8 cellular contexts compared by ENCODE assay signal in the genomic region with DNA sequence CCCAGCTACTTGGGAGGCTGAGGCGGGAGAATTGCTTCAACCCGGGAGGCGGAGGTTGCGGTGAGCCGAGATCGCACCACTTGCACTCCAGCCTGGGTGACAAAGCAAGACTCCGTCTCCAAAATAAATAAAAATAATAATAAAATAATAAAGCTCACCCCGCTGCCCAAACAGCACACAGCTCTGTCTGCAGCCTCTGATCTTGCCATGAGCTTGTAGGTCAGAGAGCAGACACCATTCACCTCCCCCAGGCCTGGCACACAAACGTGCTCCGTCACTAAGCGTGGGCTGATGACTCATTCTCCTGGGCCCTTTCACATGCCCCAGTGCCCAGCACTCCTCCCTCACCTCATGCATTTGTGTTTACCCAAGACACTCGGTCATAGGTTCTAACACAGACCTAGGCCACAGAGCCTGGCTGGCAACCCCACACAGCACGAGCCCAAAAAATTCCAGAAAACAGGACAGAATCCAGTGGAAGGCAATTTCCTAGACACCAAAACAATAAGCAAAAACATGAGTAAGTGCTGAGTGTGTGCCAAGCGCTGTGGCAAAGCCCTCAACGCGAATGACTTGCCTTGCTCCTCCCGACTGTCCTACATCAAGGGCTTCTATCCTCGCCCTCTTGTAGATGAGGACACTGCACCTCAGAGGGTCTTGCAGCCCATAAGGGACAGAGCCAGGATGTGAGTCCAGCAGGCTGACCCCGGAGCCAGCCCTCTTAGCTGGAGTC. TPM values are rescaled to one million over a fixed set of nuclear protein-coding genes. Genes with fewer than 3 reads are reported as not detected.
A peak's percentile ranks its signal among the peaks of the same experiment; 100 is the strongest.
DNase-seq lines count a peak whose midpoint lies in the region; ATAC-seq and TF ChIP-seq lines count a peak whose summit lies in the region.

No MANE protein-coding gene starts in this region.

- peaks cover 5% of the 10 kb centered on the region for H3K9me3 Mint-ChIP-seq in WTC11

- ATAC-seq in HG02759 (IDR thresholded peaks at IDR 0.05; ENCODE audit: unreplicated experiment) (peak; percentile 77), WTC11 (no peak), HG03571 (IDR thresholded peaks at IDR 0.05; ENCODE audit: unreplicated experiment) (no peak), GM21367 (IDR thresholded peaks at IDR 0.05; ENCODE audit: unreplicated experiment) (no peak)

- no peak overlapping the region for H3K4me3 Mint-ChIP-seq in WTC11

- H3K9me3 ChIP-seq in trophoblast cell (ENCODE audit: insufficient read depth, low read depth, low read length): no peaks in the 10 kb centered on the region

- no peak overlapping the region for H3K27ac ChIP-seq in trophoblast cell (ENCODE audit: low read depth, low read length)

- H3K27me3 ChIP-seq in trophoblast cell (ENCODE audit: insufficient read depth, low read length): no peaks in the 10 kb centered on the region

- H3K4me1 ChIP-seq in trophoblast cell (ENCODE audit: control insufficient read depth in 1 of 2, insufficient read depth in 2 of 2, low read length in 2 of 2): peaks cover 2 to 4% of the 10 kb centered on the region in 2 experiments

- H3K4me2 ChIP-seq in trophoblast cell (ENCODE audit: low read length): no peak overlapping the region

- H3K4me3 ChIP-seq in AG09309 (ENCODE audit: control insufficient read depth, low read depth, low read length): no peak overlapping the region
- H3K4me3 ChIP-seq in fibroblast of villous mesenchyme (ENCODE audit: low read depth, low read length): no peak overlapping the region
- no peak overlapping the region for H3K4me3 ChIP-seq in trophoblast cell (ENCODE audit: low read depth, low read length)

- H4K8ac ChIP-seq in trophoblast cell (ENCODE audit: low read depth, low read length): no peak overlapping the region

- no peaks in the 10 kb centered on the region for H3K36me3 Mint-ChIP-seq in WTC11

- DNase-seq in AG09309 (ENCODE audit: low read depth) (peak; percentile 78), WTC11 (ENCODE audit: low spot score) (no peak), fibroblast of villous mesenchyme (ENCODE audit: low read depth) (peak; percentile 79), trophoblast cell (peak; percentile 53 to 76), cortex of kidney (lab: John Stamatoyannopoulos, UW) (no peak)

- H4K12ac ChIP-seq in trophoblast cell (ENCODE audit: low read depth, low read length): no peak overlapping the region

- H3K79me2 ChIP-seq in trophoblast cell (ENCODE audit: control insufficient read depth, insufficient read depth, low read length, poor library complexity): no peaks in the 10 kb centered on the region

- peak overlapping the region; percentile 46 for H3K27ac Mint-ChIP-seq in WTC11

- H3K9ac ChIP-seq in trophoblast cell (ENCODE audit: low read length): no peak overlapping the region

- POLR2A ChIA-PET in WTC11 (lab: Charles Lee): interaction anchor here (0.5 kb wide), 1 partner anchor 24 kb away, joined by 3 read pairs; no protein-coding TSS in a partner anchor

- H3K14ac ChIP-seq in trophoblast cell (ENCODE audit: low read length): no peak overlapping the region

- 0 out of 2 replicates have a peak, but pooled peaks cover 3% of the 10 kb centered on the region for H3K4me1 Mint-ChIP-seq in WTC11

- no CpG with 5 or more reads among the region's 19 CpGs for WGBS in trophoblast cell (ENCODE audit: extremely low coverage, insufficient coverage, insufficient read length)

- no peak overlapping the region for H2AFZ ChIP-seq in trophoblast cell (ENCODE audit: insufficient read depth, low read length, poor library complexity)

- H3K4ac ChIP-seq in trophoblast cell (ENCODE audit: low read depth, low read length): no peak overlapping the region

- no peaks in the 10 kb centered on the region for H3K27me3 Mint-ChIP-seq in WTC11 (ENCODE audit: low read depth)

- H3K36me3 ChIP-seq in trophoblast cell (ENCODE audit: control insufficient read depth in 1 of 2, insufficient read depth in 2 of 2, low read length in 2 of 2): no peaks in the 10 kb centered on the region

- H3K23ac ChIP-seq in trophoblast cell (ENCODE audit: low read length): no peak overlapping the region

- TF ChIP-seq CTCF in AG09309 (IDR thresholded peaks at IDR 0.05; ENCODE audit: control insufficient read depth, insufficient read depth, low read depth, low read length, missing control alignments) (no peak), WTC11 (IDR thresholded peaks at IDR 0.05) (no peak), fibroblast of villous mesenchyme (IDR thresholded peaks at IDR 0.05; ENCODE audit: insufficient read depth, low read depth, low read length) (no peak)

- H2BK12ac ChIP-seq in trophoblast cell (ENCODE audit: low read length): no peak overlapping the region

- H2BK120ac ChIP-seq in trophoblast cell (ENCODE audit: insufficient read depth, low read length, poor library complexity): no peak overlapping the region

- H3K18ac ChIP-seq in trophoblast cell (ENCODE audit: low read length): no peak overlapping the region

- no peak overlapping the region for H4K91ac ChIP-seq in trophoblast cell (ENCODE audit: low read depth, low read length)

- H2BK5ac ChIP-seq in trophoblast cell (ENCODE audit: low read depth, low read length, poor library complexity): no peak overlapping the region

- CTCF ChIA-PET in WTC11 (lab: Charles Lee): interaction anchor here (0.8 to 1.1 kb wide), 2 partner anchors 18 to 49 kb away, joined by 3 read pairs; partner anchors contain the start of gene ATP9A

- H3K79me1 ChIP-seq in trophoblast cell (ENCODE audit: low read length): no peaks in the 10 kb centered on the region

- H2AK5ac ChIP-seq in trophoblast cell (ENCODE audit: low read length): no peak overlapping the region

TF ChIP-seq in WTC11, 78 proteins besides CTCF, POLR2A, EP300 and RAD21:
- no peak for TF ChIP-seq GRHL2 (CRISPR knock-in tag; IDR thresholded peaks at IDR 0.05; ENCODE audit: insufficient replicate concordance, severe bottlenecking)
- peak; percentile 63; the same call in 1 of the 2 replicates for TF ChIP-seq GABPB1 (CRISPR knock-in tag; IDR thresholded peaks at IDR 0.05)

RNA-seq across cellular contexts. Expression of gene ATP9A, which starts 18.0 kb away (rescaled TPM):
- 5.0 to 5.4 TPM (median 5.0 TPM) in 3 replicates for total RNA-seq in WTC11 (2021)
- total RNA-seq in fibroblast of villous mesenchyme: 6.9 and 9.3 TPM in 2 replicates
- 5.1 TPM in 2 replicates for polyA plus RNA-seq in trophoblast cell (2013)

RNA-seq across cellular contexts. Expression of gene SALL4, which starts 52.1 kb away (rescaled TPM):
- total RNA-seq in WTC11 (2021) (156 to 204 TPM (median 203 TPM) in 3 replicates), fibroblast of villous mesenchyme (0.43 and 0.97 TPM in 2 replicates)
- polyA plus RNA-seq in trophoblast cell (2013): 25.4 and 25.7 TPM in 2 replicates

Comparison
In these comparisons a context has a peak if more than half of its experiments do, and no peak if none do; other contexts are left out.
1. DNase-seq: peak in AG09309 (single experiment), fibroblast of villous mesenchyme (single experiment) and trophoblast cell (2 of 2); none in WTC11 (single experiment) and cortex of kidney (single experiment).
2. RNA of gene SALL4, which starts 52.1 kb away (total RNA-seq): 156 to 204 TPM in WTC11; 0.43 to 0.97 TPM in fibroblast of villous mesenchyme; every median in the first group is over 10 times any median in the second.